ENCODE assay signal across 8 cellular contexts in genomic region chr12:130335517-130336392, GRCh38. TPM values are rescaled to one million over a fixed set of nuclear protein-coding genes. Genes with fewer than 3 reads are reported as not detected.
DNase-seq lines count a peak whose midpoint lies in the region; ATAC-seq and TF ChIP-seq lines count a peak whose summit lies in the region.

No MANE protein-coding gene starts in this region.

- H3K27ac Mint-ChIP-seq in T-helper 17 cell, result no peak overlapping the region

- H3K9me2 ChIP-seq in DOHH2 (replicated peaks; ENCODE audit: control insufficient read depth, low read length) (no peaks in the 10 kb centered on the region), SU-DHL-6 (replicated peaks; ENCODE audit: insufficient read depth, low read length) (no peaks in the 10 kb centered on the region)

- no peaks in the 10 kb centered on the region for H3K9me3 ChIP-seq in DOHH2 (ENCODE audit: control insufficient read depth, insufficient read depth, low read length)
- H3K9me3 ChIP-seq in SU-DHL-6 (ENCODE audit: insufficient read depth, low read length), result no peaks in the 10 kb centered on the region
- H3K9me3 ChIP-seq in T-helper 17 cell (ENCODE audit: control insufficient read depth, low read length, poor library complexity, severe bottlenecking), result no peaks in the 10 kb centered on the region

- H3K4me2 ChIP-seq in DOHH2 (ENCODE audit: low read length) (no peak overlapping the region), SU-DHL-6 (ENCODE audit: low read depth, low read length, poor library complexity, severe bottlenecking) (no peak overlapping the region)

- no peaks in the 10 kb centered on the region for H3K79me2 ChIP-seq in DOHH2 (ENCODE audit: control insufficient read depth, low read length)
- no peaks in the 10 kb centered on the region for H3K79me2 ChIP-seq in SU-DHL-6 (ENCODE audit: insufficient read depth, low read length)

- H3K27me3 ChIP-seq in DOHH2 (ENCODE audit: control insufficient read depth, low read length) (no peaks in the 10 kb centered on the region), SU-DHL-6 (ENCODE audit: low read length) (no peaks in the 10 kb centered on the region)

- DNase-seq in A172 (ENCODE audit: low spot score) (peak; percentile 38), NAMALWA (ENCODE audit: low spot score) (peak; percentile 64), fibroblast of the conjunctiva (ENCODE audit: low read depth) (peak; percentile 37), pulmonary artery endothelial cell (ENCODE audit: low read depth, low spot score) (peak; percentile 10), T-helper 17 cell (no peak)

- no peak overlapping the region for H2AFZ ChIP-seq in SU-DHL-6 (ENCODE audit: low read depth, low read length, severe bottlenecking)

- H3K4me1 Mint-ChIP-seq in T-helper 17 cell, result peaks cover 4% of the 10 kb centered on the region

- H3K27ac ChIP-seq in DOHH2 (ENCODE audit: low read depth, low read length) (no peak overlapping the region), SU-DHL-6 (ENCODE audit: low read depth, low read length) (no peak overlapping the region)

- no peaks in the 10 kb centered on the region for H3F3A ChIP-seq in DOHH2 (ENCODE audit: control insufficient read depth, insufficient read depth)
- H3F3A ChIP-seq in SU-DHL-6 (ENCODE audit: insufficient read depth), result no peaks in the 10 kb centered on the region

- H4K20me1 ChIP-seq in DOHH2 (ENCODE audit: control insufficient read depth, insufficient read depth, low read depth, low read length) (no peaks in the 10 kb centered on the region), SU-DHL-6 (ENCODE audit: low read depth, low read length) (no peaks in the 10 kb centered on the region)

- ATAC-seq in HG02981 (IDR thresholded peaks at IDR 0.05; ENCODE audit: unreplicated experiment) (no peak), T-helper 17 cell (no peak)

- no peaks in the 10 kb centered on the region for H3K36me3 Mint-ChIP-seq in T-helper 17 cell (ENCODE audit: low read depth)

- no peak overlapping the region for H3K4me3 Mint-ChIP-seq in T-helper 17 cell

- H3K4me3 ChIP-seq in DOHH2 (ENCODE audit: low read length) (no peak overlapping the region), SU-DHL-6 (ENCODE audit: insufficient read depth, low read length, poor library complexity, severe bottlenecking) (no peak overlapping the region)

- TF ChIP-seq CTCF in DOHH2 (IDR thresholded peaks at IDR 0.05; ENCODE audit: low read depth, low read length, poor library complexity, severe bottlenecking), result peak; percentile 76
- TF ChIP-seq CTCF in SU-DHL-6 (IDR thresholded peaks at IDR 0.05; ENCODE audit: insufficient read depth, low read length, poor library complexity, severe bottlenecking), result peak; percentile 40

- H3K36me3 ChIP-seq in DOHH2 (ENCODE audit: control insufficient read depth, low read length) (no peaks in the 10 kb centered on the region), SU-DHL-6 (ENCODE audit: low read length) (no peaks in the 10 kb centered on the region)

- H3K4me1 ChIP-seq in DOHH2 (ENCODE audit: control insufficient read depth, low read length), result no peaks in the 10 kb centered on the region

- peaks cover 32% of the 10 kb centered on the region for H3K27me3 Mint-ChIP-seq in T-helper 17 cell

- no peak overlapping the region for H3K9ac ChIP-seq in SU-DHL-6 (ENCODE audit: low read length)

RNA-seq across cellular contexts. Expression of gene PIWIL1, which starts 1.9 kb away (rescaled TPM):
- not detected in 2 replicates for total RNA-seq in A172 (2014; rRNA removed; shearing (Covaris generic))
- total RNA-seq in pulmonary artery endothelial cell (not detected in 2 replicates), T-helper 17 cell (not detected)

Comparison
In these comparisons a context has a peak if more than half of its experiments do, and no peak if none do; other contexts are left out.
1. DNase-seq: peak in A172 (single experiment), NAMALWA (single experiment), fibroblast of the conjunctiva (single experiment) and pulmonary artery endothelial cell (single experiment); none in T-helper 17 cell (0 of 3).